Comparison of ENCODE assay signal across 11 cellular contexts in genomic region chr4:4344915-4345527, GRCh38. TPM values are rescaled to one million over a fixed set of nuclear protein-coding genes. Genes with fewer than 3 reads are reported as not detected.
DNase-seq lines count a peak whose midpoint lies in the region; ATAC-seq, FAIRE-seq and TF ChIP-seq lines count a peak whose summit lies in the region.
"Had no signal": no experiment of that assay in that cellular context is flagged by ENCODE, and none has a peak within 500 bp of the region (broad histone marks: within the 10 kb centered on the region; RNA-seq: fewer than 3 reads in every experiment).

No MANE protein-coding gene starts in this region.

- DNase-seq in GM12891 (ENCODE audit: insufficient read length, low spot score) (no peak), NAMALWA (ENCODE audit: low spot score) (peak; percentile 87), iPS-NIHi11 (ENCODE audit: low spot score) (no peak), LoVo (ENCODE audit: low spot score) (no peak), dedifferentiated amniotic fluid mesenchymal stem cell (ENCODE audit: extremely low spot score) (no peak)
- no peak for DNase-seq in effector CD4-positive, alpha-beta T cell
- DNase-seq: activated effector memory CD4-positive, alpha-beta T cell treated with Interleukin-2 at 50 U/mL for 16 hours; hypothalamus; NK-92 treated with Interleukin-12 subunit alpha and Interleukin-12 subunit beta, amount 100 ng/mL, for 24 hours had no signal

- no peak for TF ChIP-seq POLR2A in GM12891 (IDR thresholded peaks at IDR 0.05; ENCODE audit: low read depth, low read length)

- peak; percentile 91 for FAIRE-seq in GM12891 (lab: Jason Lieb, UNC)

- ATAC-seq in GM19438 (IDR thresholded peaks at IDR 0.05; ENCODE audit: low read depth, unreplicated experiment), result peak; percentile 81
- peak; percentile 85 for ATAC-seq in HG02943 (IDR thresholded peaks at IDR 0.05; ENCODE audit: low read depth, unreplicated experiment)

TF ChIP-seq in GM12891, 5 proteins besides CTCF, POLR2A, EP300 and RAD21:
- TF ChIP-seq TAF1 (IDR thresholded peaks at IDR 0.05; ENCODE audit: low read depth, low read length), result no peak
- no peak for TF ChIP-seq POLR2AphosphoS5 (IDR thresholded peaks at IDR 0.05; ENCODE audit: low read depth, low read length)
- no peak for TF ChIP-seq SPI1 (IDR thresholded peaks at IDR 0.05; ENCODE audit: low read depth, low read length)
- peak; percentile 19; the same call in 1 of the 2 replicates for TF ChIP-seq POU2F2 (IDR thresholded peaks at IDR 0.05; ENCODE audit: low read depth, low read length)
- peak; percentile 5 for TF ChIP-seq PAX5 (IDR thresholded peaks at IDR 0.05; ENCODE audit: insufficient read depth, low read length, severe bottlenecking)
TF ChIP-seq in GM12891: peak in this region for 2.

RNA-seq across cellular contexts. Expression of gene NSG1, which starts 41.9 kb away (rescaled TPM):
- polyA plus RNA-seq in GM12891 (2012; ENCODE audit: low read depth, missing spikeins), result 0.40 TPM

RNA-seq across cellular contexts. Expression of gene ZBTB49, which starts 55.0 kb away (rescaled TPM):
- polyA plus RNA-seq in GM12891 (2012; ENCODE audit: low read depth, missing spikeins), result 1.9 TPM

RNA-seq across cellular contexts. Expression of gene LYAR, which starts 55.1 kb away (rescaled TPM):
- 30.7 TPM for polyA plus RNA-seq in GM12891 (2012; ENCODE audit: low read depth, missing spikeins)
